ENCODE assay signal across 11 cellular contexts in the genomic region with DNA sequence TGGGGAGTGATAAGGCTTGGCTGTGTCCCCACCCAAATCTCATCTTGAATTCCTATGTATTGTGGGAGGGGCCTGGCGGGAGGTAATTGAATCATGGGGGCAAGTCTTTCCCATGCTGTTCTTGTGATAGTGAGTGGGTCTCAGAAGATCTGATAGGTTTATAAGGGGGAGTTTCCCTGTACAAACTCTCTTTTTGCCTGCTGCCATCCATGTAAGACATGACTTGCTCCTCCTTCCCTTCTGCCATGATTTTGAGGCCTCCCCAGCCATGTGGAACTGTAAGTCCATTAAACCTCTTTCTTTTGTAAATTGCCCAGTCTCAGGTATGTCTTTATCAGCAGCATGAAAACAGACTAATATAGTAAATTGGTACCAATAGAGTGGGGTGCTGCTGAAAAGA. TPM values are rescaled to one million over a fixed set of nuclear protein-coding genes. Genes with fewer than 3 reads are reported as not detected.
"Had no signal": no experiment of that assay in that cellular context is flagged by ENCODE, and none has a peak within 500 bp of the region (broad histone marks: within the 10 kb centered on the region; RNA-seq: fewer than 3 reads in every experiment).

No MANE protein-coding gene starts in this region.

RNA-seq across cellular contexts. Expression of a gene that starts 20.8 kb away (rescaled TPM):
- total RNA-seq: SJCRH30, SJSA1 had no signal

RNA-seq across cellular contexts. Expression of a gene that starts 45.7 kb away (rescaled TPM):
- total RNA-seq: OCI-LY7, PC-3, PC-9, Peyer's patch, Right ventricle myocardium inferior, Right ventricle myocardium superior, RPMI7951, SJCRH30, SJSA1, SK-MEL-5 had no signal
- polyA plus RNA-seq: SK-N-SH had no signal
